ENCODE assay signal across 21 cellular contexts in genomic region chr3:116981088-116981487, GRCh38.
"Had no signal": no experiment of that assay in that cellular context is flagged by ENCODE, and none has a peak within 500 bp of the region (broad histone marks: within the 10 kb centered on the region; RNA-seq: fewer than 3 reads in every experiment).

No MANE protein-coding gene starts in this region.

- H3K27me3 ChIP-seq: esophagus muscularis mucosa, gastrocnemius medialis, heart right ventricle, left lung had no signal

- H3K9me3 Mint-ChIP-seq: dendritic cell treated with granulocyte-macrophage colony-stimulating factor and Interleukin-4, amounts not matched to agents 40 ng/mL and 50 ng/mL, for 4 days had no signal

- DNase-seq: cortex of kidney; effector CD8-positive, alpha-beta T cell; effector memory CD8-positive, alpha-beta T cell; foreskin fibroblast; foreskin melanocyte; gastrocnemius medialis; glutamatergic neuron; head of caudate nucleus; heart right ventricle; hippocampal formation; left cardiac atrium; left lung; left ventricle myocardium superior; lower lobe of right lung; mesenchymal stem cell; mucosa of descending colon; naive B cell; naive thymus-derived CD8-positive, alpha-beta T cell had no signal

- H3K4me1 Mint-ChIP-seq: mesothelial cell of epicardium; naive B cell; naive thymus-derived CD8-positive, alpha-beta T cell had no signal

- H3K4me3 ChIP-seq: esophagus muscularis mucosa, gastrocnemius medialis, heart right ventricle, left lung, lower lobe of right lung, mucosa of descending colon had no signal

- H3K27me3 Mint-ChIP-seq: dendritic cell treated with granulocyte-macrophage colony-stimulating factor and Interleukin-4, amounts not matched to agents 40 ng/mL and 50 ng/mL, for 4 days; effector memory CD8-positive, alpha-beta T cell; naive B cell had no signal

- H3K9me3 ChIP-seq: gastrocnemius medialis, heart right ventricle, left lung, lower lobe of right lung, mucosa of descending colon had no signal

- H3K4me1 ChIP-seq: esophagus muscularis mucosa, gastrocnemius medialis, heart right ventricle, left lung, lower lobe of right lung had no signal

- H3K36me3 Mint-ChIP-seq: naive B cell; naive thymus-derived CD8-positive, alpha-beta T cell had no signal

- H3K36me3 ChIP-seq: esophagus muscularis mucosa, gastrocnemius medialis, heart right ventricle, left lung, lower lobe of right lung had no signal

- H3K4me3 Mint-ChIP-seq: dendritic cell treated with granulocyte-macrophage colony-stimulating factor and Interleukin-4, amounts not matched to agents 40 ng/mL and 50 ng/mL, for 4 days; effector memory CD8-positive, alpha-beta T cell; mesothelial cell of epicardium; naive B cell; naive thymus-derived CD8-positive, alpha-beta T cell had no signal

- H3K27ac ChIP-seq: esophagus muscularis mucosa, gastrocnemius medialis, heart right ventricle, left lung, lower lobe of right lung had no signal

- H3K27ac Mint-ChIP-seq: dendritic cell treated with granulocyte-macrophage colony-stimulating factor and Interleukin-4, amounts not matched to agents 40 ng/mL and 50 ng/mL, for 4 days; effector memory CD8-positive, alpha-beta T cell; mesothelial cell of epicardium; naive B cell; naive thymus-derived CD8-positive, alpha-beta T cell had no signal

- ATAC-seq: effector memory CD8-positive, alpha-beta T cell; gastrocnemius medialis; heart right ventricle; left cardiac atrium; left lung; left ventricle myocardium superior; lower lobe of right lung; mucosa of descending colon; naive thymus-derived CD8-positive, alpha-beta T cell had no signal
